ENCODE assay signal across 15 cellular contexts in the genomic region with DNA sequence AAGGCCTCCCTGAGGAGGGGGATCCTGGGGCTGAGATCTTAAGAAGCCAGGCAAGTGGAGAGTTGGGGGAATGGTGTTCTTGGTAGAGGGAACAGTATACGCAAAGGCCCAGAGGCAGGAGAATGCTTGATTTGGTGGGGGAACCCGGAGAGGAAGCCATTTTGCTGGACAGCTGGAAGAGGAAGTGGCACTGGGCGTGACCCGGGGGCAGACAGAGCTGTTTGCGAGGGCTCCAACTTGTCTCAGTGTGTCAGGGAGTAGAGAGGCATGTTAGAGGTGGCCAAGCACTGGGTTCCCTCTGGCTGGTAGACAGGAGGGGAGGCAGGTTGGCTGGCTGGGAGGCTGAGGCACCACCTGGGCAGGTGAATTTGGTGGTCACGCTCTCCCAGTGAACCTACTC.
"Had no signal": no experiment of that assay in that cellular context is flagged by ENCODE, and none has a peak within 500 bp of the region (broad histone marks: within the 10 kb centered on the region; RNA-seq: fewer than 3 reads in every experiment).

No MANE protein-coding gene starts in this region.

- H3K9me3 Mint-ChIP-seq: activated naive CD8-positive, alpha-beta T cell treated with anti-CD3 and anti-CD28 coated beads for 36 hours; activated T-cell treated with anti-CD3 and anti-CD28 coated beads, Interleukin-2, amount 50 U/mL, for 24 hours; endodermal cell; natural killer cell treated with Interleukin-12 subunit alpha and Interleukin-12 subunit beta and Interleukin-15 and Interleukin-18, amount 100 ng/mL, for 72 hours; stimulated activated naive CD8-positive, alpha-beta T cell treated with anti-CD3 and anti-CD28 coated beads, Interleukin-15, Interleukin-2, amounts not matched to agents 100 ng/mL and 50 ng/mL, for 24 hours; T-helper 1 cell treated with Interleukin-12 subunit alpha and Interleukin-12 subunit beta and Interleukin-4 antibody, amounts not matched to agents 30 μg/mL and 1 μg/mL, for 36 hours had no signal

- H3K27me3 Mint-ChIP-seq: activated CD8-positive, alpha-beta memory T cell treated with anti-CD3 and anti-CD28 coated beads, Interleukin-2, amount 10 ng/mL, durations not matched to agents 7 days and 5 days; activated naive CD8-positive, alpha-beta T cell treated with anti-CD3 and anti-CD28 coated beads for 36 hours; activated T-cell treated with anti-CD3 and anti-CD28 coated beads, Interleukin-2, amount 50 U/mL, for 24 hours; natural killer cell treated with Interleukin-12 subunit alpha and Interleukin-12 subunit beta and Interleukin-15 and Interleukin-18, amount 100 ng/mL, for 72 hours; stimulated activated naive CD8-positive, alpha-beta T cell treated with anti-CD3 and anti-CD28 coated beads, Interleukin-15, Interleukin-2, amounts not matched to agents 100 ng/mL and 50 ng/mL, for 24 hours had no signal

- H3K4me1 Mint-ChIP-seq: activated CD8-positive, alpha-beta memory T cell treated with anti-CD3 and anti-CD28 coated beads, Interleukin-2, amount 10 ng/mL, durations not matched to agents 7 days and 5 days; activated naive CD8-positive, alpha-beta T cell treated with anti-CD3 and anti-CD28 coated beads for 36 hours; endodermal cell had no signal

- ATAC-seq: activated CD8-positive, alpha-beta memory T cell treated with anti-CD3 and anti-CD28 coated beads, Interleukin-2, amount 10 ng/mL, durations not matched to agents 7 days and 5 days; natural killer cell treated with Interleukin-12 subunit alpha and Interleukin-12 subunit beta and Interleukin-15 and Interleukin-18, amount 100 ng/mL, for 72 hours had no signal

- DNase-seq: activated CD4-positive, alpha-beta T cell treated with anti-CD3 and anti-CD28 coated beads for 1 hour; activated CD4-positive, alpha-beta T cell treated with anti-CD3 and anti-CD28 coated beads, Interleukin-2, amount 50 U/mL, for 48 hours; activated CD8-positive, alpha-beta memory T cell treated with anti-CD3 and anti-CD28 coated beads, Interleukin-2, amount 10 ng/mL, durations not matched to agents 7 days and 5 days; activated effector memory CD4-positive, alpha-beta T cell treated with anti-CD3 and anti-CD28 coated beads, Interleukin-2, amount 50 U/mL, for 16 hours; activated naive CD8-positive, alpha-beta T cell treated with anti-CD3 and anti-CD28 coated beads for 36 hours; activated T-cell treated with anti-CD3 and anti-CD28 coated beads, Interleukin-2, amount 50 U/mL, for 24 hours; endodermal cell; erythroblast; hippocampal formation; kidney glomerular epithelial cell; mammary epithelial cell; stimulated activated CD4-positive, alpha-beta T cell treated with anti-CD3 and anti-CD28 coated beads, Interleukin-2, amount 100 ng/mL, for 48 hours had no signal

- H3K4me3 Mint-ChIP-seq: activated CD8-positive, alpha-beta memory T cell treated with anti-CD3 and anti-CD28 coated beads, Interleukin-2, amount 10 ng/mL, durations not matched to agents 7 days and 5 days; activated naive CD8-positive, alpha-beta T cell treated with anti-CD3 and anti-CD28 coated beads for 36 hours; activated T-cell treated with anti-CD3 and anti-CD28 coated beads, Interleukin-2, amount 50 U/mL, for 24 hours; endodermal cell; natural killer cell treated with Interleukin-12 subunit alpha and Interleukin-12 subunit beta and Interleukin-15 and Interleukin-18, amount 100 ng/mL, for 72 hours; stimulated activated naive CD8-positive, alpha-beta T cell treated with anti-CD3 and anti-CD28 coated beads, Interleukin-15, Interleukin-2, amounts not matched to agents 100 ng/mL and 50 ng/mL, for 24 hours; T-helper 1 cell treated with Interleukin-12 subunit alpha and Interleukin-12 subunit beta and Interleukin-4 antibody, amounts not matched to agents 30 μg/mL and 1 μg/mL, for 36 hours had no signal

- H3K36me3 Mint-ChIP-seq: activated CD8-positive, alpha-beta memory T cell treated with anti-CD3 and anti-CD28 coated beads, Interleukin-2, amount 10 ng/mL, durations not matched to agents 7 days and 5 days; activated naive CD8-positive, alpha-beta T cell treated with anti-CD3 and anti-CD28 coated beads for 36 hours; natural killer cell treated with Interleukin-12 subunit alpha and Interleukin-12 subunit beta and Interleukin-15 and Interleukin-18, amount 100 ng/mL, for 72 hours had no signal

- H3K27ac Mint-ChIP-seq: activated CD8-positive, alpha-beta memory T cell treated with anti-CD3 and anti-CD28 coated beads, Interleukin-2, amount 10 ng/mL, durations not matched to agents 7 days and 5 days; activated naive CD8-positive, alpha-beta T cell treated with anti-CD3 and anti-CD28 coated beads for 36 hours; activated T-cell treated with anti-CD3 and anti-CD28 coated beads, Interleukin-2, amount 50 U/mL, for 24 hours; endodermal cell; natural killer cell treated with Interleukin-12 subunit alpha and Interleukin-12 subunit beta and Interleukin-15 and Interleukin-18, amount 100 ng/mL, for 72 hours; stimulated activated naive CD8-positive, alpha-beta T cell treated with anti-CD3 and anti-CD28 coated beads, Interleukin-15, Interleukin-2, amounts not matched to agents 100 ng/mL and 50 ng/mL, for 24 hours; T-helper 1 cell treated with Interleukin-12 subunit alpha and Interleukin-12 subunit beta and Interleukin-4 antibody, amounts not matched to agents 30 μg/mL and 1 μg/mL, for 36 hours had no signal
